ENCODE assay signal across 16 cellular contexts in the genomic region with DNA sequence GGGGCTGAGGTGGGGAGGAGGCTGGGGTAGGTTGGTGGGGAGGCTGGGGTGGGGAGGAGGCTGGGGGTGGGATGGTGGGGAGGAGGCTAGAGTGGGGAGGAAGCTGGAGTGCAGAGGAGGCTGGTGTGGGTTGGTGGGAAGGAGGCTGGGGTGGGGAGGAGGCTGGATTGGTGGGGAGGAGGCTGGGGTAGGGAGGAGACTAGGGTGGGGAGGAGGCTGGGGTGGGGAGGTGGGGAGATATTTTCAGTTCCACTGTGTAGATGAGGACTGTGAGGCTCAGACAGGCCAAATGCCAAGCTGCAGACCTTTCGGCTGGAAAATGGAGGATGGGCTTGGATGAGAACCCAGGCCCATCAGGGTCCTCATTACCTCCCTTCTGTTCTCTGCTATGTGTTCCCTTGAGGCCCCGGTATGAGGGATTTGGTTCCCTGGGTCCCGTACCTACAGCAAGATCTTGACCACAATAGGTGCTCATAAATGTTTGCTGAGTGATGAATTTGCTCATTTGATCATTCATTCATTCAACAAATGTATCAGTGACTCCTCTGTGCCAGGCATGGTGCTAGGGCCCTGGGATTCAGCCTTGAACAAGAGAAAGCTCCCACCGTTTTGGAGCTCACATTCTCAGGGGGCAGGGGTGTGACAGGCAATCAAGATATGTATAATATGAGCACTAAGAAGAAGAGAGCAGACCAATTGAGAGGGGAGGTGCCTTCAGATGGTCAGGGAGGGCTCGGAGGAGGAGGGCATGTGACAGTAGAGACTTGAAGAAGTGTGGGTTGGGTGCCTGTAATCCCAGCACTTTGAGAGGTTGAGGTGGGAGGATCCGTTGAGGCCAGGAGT. TPM values are rescaled to one million over a fixed set of nuclear protein-coding genes. Genes with fewer than 3 reads are reported as not detected.
DNase-seq lines count a peak whose midpoint lies in the region; ATAC-seq and TF ChIP-seq lines count a peak whose summit lies in the region.
"Had no signal": no experiment of that assay in that cellular context is flagged by ENCODE, and none has a peak within 500 bp of the region (broad histone marks: within the 10 kb centered on the region; RNA-seq: fewer than 3 reads in every experiment).

No MANE protein-coding gene starts in this region.

- no peaks in the 10 kb centered on the region for H3K27me3 ChIP-seq in CD4-positive, CD25-positive, alpha-beta regulatory T cell (ENCODE audit: control insufficient read depth, insufficient read depth, low read length)
- peaks cover 8% of the 10 kb centered on the region for H3K27me3 ChIP-seq in gastroesophageal sphincter
- no peaks in the 10 kb centered on the region for H3K27me3 ChIP-seq in dorsolateral prefrontal cortex
- H3K27me3 ChIP-seq: MG63 had no signal

- no peak for DNase-seq in CD4-positive, CD25-positive, alpha-beta regulatory T cell
- DNase-seq in G401 (ENCODE audit: low spot score) (peak; percentile 22), NCI-H69 (lab: John Stamatoyannopoulos, UW) (peak; percentile 68), 8988T (no peak), dorsolateral prefrontal cortex (no peak)
- no peak for DNase-seq in stimulated activated CD4-positive, alpha-beta T cell treated with anti-CD3 and anti-CD28 coated beads, Interleukin-4, amount 100 ng/mL, for 1 hour
- DNase-seq: activated CD8-positive, alpha-beta T cell treated with anti-CD3 and anti-CD28 coated beads for 36 hours; COR-L47; MG63; NCI-H446 treated with DMSO at 0.1 percent for 48 hours; small intestine had no signal

- no peak for TF ChIP-seq POLR2A in gastroesophageal sphincter (IDR thresholded peaks at IDR 0.05)

- H3K9me3 Mint-ChIP-seq in CD4-positive, CD25-positive, alpha-beta regulatory T cell = no peaks in the 10 kb centered on the region
- H3K9me3 Mint-ChIP-seq: activated CD8-positive, alpha-beta T cell treated with anti-CD3 and anti-CD28 coated beads for 36 hours had no signal

- TF ChIP-seq EP300 in gastroesophageal sphincter (IDR thresholded peaks at IDR 0.05) = no peak

- H3K4me3 Mint-ChIP-seq in CD4-positive, CD25-positive, alpha-beta regulatory T cell = no peak overlapping the region
- H3K4me3 Mint-ChIP-seq: activated CD8-positive, alpha-beta T cell treated with anti-CD3 and anti-CD28 coated beads for 36 hours had no signal

- no peaks in the 10 kb centered on the region for H3K4me1 ChIP-seq in CD4-positive, CD25-positive, alpha-beta regulatory T cell (ENCODE audit: control insufficient read depth, insufficient read depth, low read length, poor library complexity, severe bottlenecking)
- H3K4me1 ChIP-seq in gastroesophageal sphincter = no peaks in the 10 kb centered on the region
- H3K4me1 ChIP-seq: suprapubic skin had no signal

- WGBS in gastroesophageal sphincter (ENCODE audit: low coverage in 1 of 2), 2 donors = 73 to 81% methylated on average over 5 to 6 of the region's 6 CpGs

- H3K36me3 ChIP-seq in CD4-positive, CD25-positive, alpha-beta regulatory T cell (ENCODE audit: control insufficient read depth, insufficient read depth, low read length) = no peaks in the 10 kb centered on the region
- H3K36me3 ChIP-seq in gastroesophageal sphincter = no peaks in the 10 kb centered on the region
- H3K36me3 ChIP-seq: MG63, suprapubic skin had no signal

- H3K27ac ChIP-seq in CD4-positive, CD25-positive, alpha-beta regulatory T cell (ENCODE audit: insufficient read depth, low read length, poor library complexity, severe bottlenecking) = no peak overlapping the region
- no peak overlapping the region for H3K27ac ChIP-seq in gastroesophageal sphincter
- H3K27ac ChIP-seq in dorsolateral prefrontal cortex = peak overlapping the region in 1 of 59 donors; percentile 4
- H3K27ac ChIP-seq: HL-60, suprapubic skin had no signal

- TF ChIP-seq CTCF in gastroesophageal sphincter (IDR thresholded peaks at IDR 0.05) (no peak), dorsolateral prefrontal cortex (IDR thresholded peaks at IDR 0.05 in 54 of 56, conservative IDR thresholded peaks at IDR 0.05 in 2 of 56; ENCODE audit: low read depth in 1 of 56, partially characterized antibody in 56 of 56) (no peak)

- no peak overlapping the region for H3K4me3 ChIP-seq in CD4-positive, CD25-positive, alpha-beta regulatory T cell (ENCODE audit: low read depth, low read length)
- H3K4me3 ChIP-seq in gastroesophageal sphincter = no peak overlapping the region
- H3K4me3 ChIP-seq in dorsolateral prefrontal cortex = no peak overlapping the region
- H3K4me3 ChIP-seq: lung, MG63, suprapubic skin had no signal

- intact Hi-C loops in dorsolateral prefrontal cortex (cut with DNase I) = no loop called here

- no peaks in the 10 kb centered on the region for H3K36me3 Mint-ChIP-seq in CD4-positive, CD25-positive, alpha-beta regulatory T cell

- no peaks in the 10 kb centered on the region for H3K9me3 ChIP-seq in CD4-positive, CD25-positive, alpha-beta regulatory T cell (ENCODE audit: control insufficient read depth in 2 of 2, low read length in 2 of 2)
- H3K9me3 ChIP-seq in gastroesophageal sphincter = no peaks in the 10 kb centered on the region
- H3K9me3 ChIP-seq: MG63, suprapubic skin had no signal

- no peak for ATAC-seq in CD4-positive, CD25-positive, alpha-beta regulatory T cell (ENCODE audit: low read depth in 2 of 2)
- ATAC-seq in gastroesophageal sphincter = peak; percentile 66
- ATAC-seq in HG02759 (IDR thresholded peaks at IDR 0.05; ENCODE audit: unreplicated experiment) = no peak
- ATAC-seq: activated CD8-positive, alpha-beta T cell treated with anti-CD3 and anti-CD28 coated beads for 36 hours had no signal

- H3K4me1 Mint-ChIP-seq in CD4-positive, CD25-positive, alpha-beta regulatory T cell = peaks cover 0 to 15% (median 1%) of the 10 kb centered on the region in 4 donors

- in situ Hi-C loops in G401 (cut with HindIII; ENCODE audit: low sequenced_read_pairs) = no loop called here

- H3K27me3 Mint-ChIP-seq in CD4-positive, CD25-positive, alpha-beta regulatory T cell = peaks cover 4% of the 10 kb centered on the region
- H3K27me3 Mint-ChIP-seq: activated CD8-positive, alpha-beta T cell treated with anti-CD3 and anti-CD28 coated beads for 36 hours had no signal

- H3K27ac Mint-ChIP-seq in CD4-positive, CD25-positive, alpha-beta regulatory T cell = peak overlapping the region in 2 of 3 donors; percentile 11 to 63
- H3K27ac Mint-ChIP-seq: activated CD8-positive, alpha-beta T cell treated with anti-CD3 and anti-CD28 coated beads for 36 hours had no signal

RNA-seq across cellular contexts. Expression of a gene that starts 36.2 kb away (rescaled TPM):
- total RNA-seq in CD4-positive, CD25-positive, alpha-beta regulatory T cell = 84.8 TPM
- polyA plus RNA-seq in CD4-positive, CD25-positive, alpha-beta regulatory T cell = 10 to 100 TPM in 3 of 4 donors, 1 to 10 TPM in 1; 7.1 to 11.4 (median 10.6) TPM
- 6.1 and 8.5 TPM in 2 replicates for total RNA-seq in G401 (2014; rRNA removed; shearing (Covaris generic))
- total RNA-seq in gastroesophageal sphincter (10 to 100 TPM in 2 of 4 donors, 1 to 10 TPM in 2; 9.0 to 14.7 (median 10.8) TPM), dorsolateral prefrontal cortex (10 to 100 TPM; 29.4 to 56.2 (median 42.8) TPM)

RNA-seq across cellular contexts. Expression of a gene that starts 52.4 kb away (rescaled TPM):
- 0.30 TPM for total RNA-seq in CD4-positive, CD25-positive, alpha-beta regulatory T cell
- under 1 TPM in 2 of 4 donors, not detected in 2; 0.05 to 0.09 TPM for polyA plus RNA-seq in CD4-positive, CD25-positive, alpha-beta regulatory T cell
- total RNA-seq in G401 (2014; rRNA removed; shearing (Covaris generic)) = not detected in 2 replicates
- total RNA-seq in gastroesophageal sphincter = under 1 TPM in 1 of 4 donors, not detected in 3; 0.13 TPM
- total RNA-seq in dorsolateral prefrontal cortex = 1 to 10 TPM in 113 of 120 experiments, under 1 TPM in 7; 0.71 to 4.9 (median 2.2) TPM

Comparison
In these comparisons a context has a peak if more than half of its experiments do, and no peak if none do; other contexts are left out.
1. DNase-seq: peak in G401 (single experiment) and NCI-H69 (single experiment); none in CD4-positive, CD25-positive, alpha-beta regulatory T cell (0 of 3), 8988T (single experiment), stimulated activated CD4-positive, alpha-beta T cell treated with anti-CD3 and anti-CD28 coated beads, Interleukin-4, amount 100 ng/mL, for 1 hour (single experiment) and dorsolateral prefrontal cortex (0 of 10).